Comparison of ENCODE assay signal across 27 cellular contexts in the genomic region with DNA sequence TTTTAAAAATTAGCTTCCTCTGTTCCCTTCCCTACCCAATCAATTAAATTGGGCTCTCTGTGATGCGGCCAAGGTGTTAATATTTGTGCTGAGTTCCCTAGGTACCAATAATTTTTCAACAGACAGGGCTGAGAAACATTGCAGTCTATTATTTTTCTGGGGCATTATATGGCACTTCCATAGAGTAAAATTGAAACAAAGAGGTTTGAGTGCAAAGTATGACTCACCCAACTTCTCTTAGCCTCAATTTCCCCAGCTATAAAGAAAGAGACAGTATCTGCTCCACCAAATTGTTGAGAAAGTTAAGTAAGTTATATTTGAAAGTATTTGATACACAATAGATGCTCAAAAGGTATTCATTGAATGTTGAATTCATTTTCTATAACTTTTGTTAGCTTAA.
"Had no signal": no experiment of that assay in that cellular context is flagged by ENCODE, and none has a peak within 500 bp of the region (broad histone marks: within the 10 kb centered on the region; RNA-seq: fewer than 3 reads in every experiment).

No MANE protein-coding gene starts in this region.

- H3K27me3 ChIP-seq: colonic mucosa, gastroesophageal sphincter, heart left ventricle, hepatocyte, neural progenitor cell, right lobe of liver, testis, tibial nerve, upper lobe of left lung had no signal

- H3K27ac Mint-ChIP-seq: dendritic cell treated with granulocyte-macrophage colony-stimulating factor and Interleukin-4, amounts not matched to agents 40 ng/mL and 50 ng/mL, for 4 days; naive thymus-derived CD4-positive, alpha-beta T cell; nephron; neural progenitor cell; progenitor cell of endocrine pancreas had no signal

- H3K9ac ChIP-seq: neural progenitor cell, parathyroid adenoma had no signal

- H3K4me1 Mint-ChIP-seq: nephron, neural progenitor cell had no signal

- ATAC-seq: esophagus mucosa; gastroesophageal sphincter; heart left ventricle; left lobe of liver; naive thymus-derived CD4-positive, alpha-beta T cell; right lobe of liver had no signal

- H3K79me2 ChIP-seq: hepatocyte, parathyroid adenoma had no signal

- H3K9me3 Mint-ChIP-seq: dendritic cell treated with granulocyte-macrophage colony-stimulating factor and Interleukin-4, amounts not matched to agents 40 ng/mL and 50 ng/mL, for 4 days; naive thymus-derived CD4-positive, alpha-beta T cell; nephron; neural progenitor cell had no signal

- H3K4me1 ChIP-seq: colonic mucosa, neural progenitor cell, parathyroid adenoma, testis had no signal

- DNase-seq: colonic mucosa; effector memory CD4-positive, alpha-beta T cell; foreskin fibroblast; heart left ventricle; kidney; mesenchymal stem cell; midbrain; naive thymus-derived CD4-positive, alpha-beta T cell; right lobe of liver; small intestine; stimulated activated CD4-positive, alpha-beta T cell treated with anti-CD3 and anti-CD28 coated beads, Interleukin-15, amount 100 ng/mL, for 24 hours; stimulated activated CD4-positive, alpha-beta T cell treated with anti-CD3 and anti-CD28 coated beads, Interleukin-2, amount 100 ng/mL, for 48 hours; stimulated activated naive CD4-positive, alpha-beta T cell; substantia nigra; testis; upper lobe of left lung had no signal

- H3K36me3 ChIP-seq: colonic mucosa, gastroesophageal sphincter, heart left ventricle, neural progenitor cell, right lobe of liver, tibial nerve, upper lobe of left lung had no signal

- H3K36me3 Mint-ChIP-seq: naive thymus-derived CD4-positive, alpha-beta T cell; neural progenitor cell had no signal

- H3K27ac ChIP-seq: colonic mucosa, gastroesophageal sphincter, heart left ventricle, hepatocyte, neural progenitor cell, parathyroid adenoma, right lobe of liver, testis, tibial nerve, upper lobe of left lung had no signal

- H2AFZ ChIP-seq: hepatocyte, neural progenitor cell, parathyroid adenoma had no signal

- H3K4me3 Mint-ChIP-seq: dendritic cell treated with granulocyte-macrophage colony-stimulating factor and Interleukin-4, amounts not matched to agents 40 ng/mL and 50 ng/mL, for 4 days; naive thymus-derived CD4-positive, alpha-beta T cell; nephron; neural progenitor cell had no signal

- H3K27me3 Mint-ChIP-seq: progenitor cell of endocrine pancreas had no signal

- H3K4me3 ChIP-seq: colonic mucosa, gastroesophageal sphincter, heart left ventricle, hepatocyte, lung, neural progenitor cell, right lobe of liver, testis, tibial nerve, upper lobe of left lung had no signal

- H3K9me3 ChIP-seq: colonic mucosa, gastroesophageal sphincter, heart left ventricle, right lobe of liver, testis, tibial nerve, upper lobe of left lung had no signal

- H3K4me2 ChIP-seq: hepatocyte, neural progenitor cell had no signal
